ENCODE assay signal across 24 cellular contexts in the genomic region with DNA sequence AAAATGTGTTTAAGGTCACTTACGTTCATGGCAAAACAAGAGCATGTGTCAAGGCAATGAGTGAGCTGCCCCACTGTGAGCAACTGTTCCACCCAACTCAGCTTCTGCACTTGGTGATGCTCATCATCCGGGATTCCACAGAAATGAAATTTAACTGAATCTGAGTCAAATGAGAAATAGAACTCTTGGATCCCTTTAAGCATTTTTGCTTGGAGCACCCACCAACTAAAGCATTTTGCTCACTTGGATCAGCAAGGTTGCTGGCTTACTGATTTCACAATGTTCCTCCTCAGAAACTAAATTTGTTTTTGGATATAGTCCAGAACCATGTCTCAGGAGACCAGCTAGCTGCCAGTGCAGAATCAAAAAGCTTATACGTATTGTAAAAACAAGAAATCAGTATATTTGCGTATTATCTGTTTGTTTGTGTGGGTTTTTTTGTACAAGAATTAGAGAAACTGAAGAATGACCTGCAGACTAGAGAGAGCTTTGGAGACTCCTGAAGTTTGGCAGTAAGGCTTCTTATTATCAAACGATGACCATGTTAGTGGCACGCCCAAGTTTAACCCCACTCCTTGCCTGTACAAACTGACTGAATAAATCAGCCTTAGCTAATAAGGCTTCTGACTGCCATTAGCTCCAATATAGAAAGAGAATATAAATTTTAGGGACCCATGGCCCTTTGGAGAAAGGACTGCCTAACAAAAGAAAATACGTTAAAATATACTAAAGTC.
DNase-seq lines count a peak whose midpoint lies in the region; ATAC-seq and TF ChIP-seq lines count a peak whose summit lies in the region.
"Had no signal": no experiment of that assay in that cellular context is flagged by ENCODE, and none has a peak within 500 bp of the region (broad histone marks: within the 10 kb centered on the region; RNA-seq: fewer than 3 reads in every experiment).

No MANE protein-coding gene starts in this region.

- POLR2A ChIA-PET in HEK293T (lab: Yijun Ruan, JAX) = no interaction called here

- H3K4me1 ChIP-seq in RWPE2 (ENCODE audit: insufficient read depth, poor library complexity, severe bottlenecking) (peaks cover 60% of the 10 kb centered on the region), left ventricle myocardium inferior (no peaks in the 10 kb centered on the region), skeletal muscle satellite cell (ENCODE audit: control insufficient read depth, insufficient read depth, low read length) (peaks cover 36% of the 10 kb centered on the region)

- H3K27me3 ChIP-seq in RWPE2 (ENCODE audit: insufficient read depth, poor library complexity, severe bottlenecking) (no peaks in the 10 kb centered on the region), left ventricle myocardium inferior (ENCODE audit: low read depth) (no peaks in the 10 kb centered on the region), skeletal muscle satellite cell (ENCODE audit: control insufficient read depth, insufficient read depth, low read length) (no peaks in the 10 kb centered on the region)
- H3K27me3 ChIP-seq: hepatocyte, SJSA1 had no signal

- DNase-seq in RWPE2 (ENCODE audit: low spot score) (no peak), dedifferentiated amniotic fluid mesenchymal stem cell (ENCODE audit: extremely low spot score) (peak; percentile 27), left ventricle myocardium inferior (no peak), HEK293T (ENCODE audit: extremely low spot score) (no peak), LoVo (ENCODE audit: low spot score) (no peak)
- DNase-seq: activated CD4-positive, alpha-beta T cell treated with anti-CD3 and anti-CD28 coated beads, Interleukin-2, amount 50 U/mL, for 48 hours; activated gamma-delta T cell; activated T-cell treated with anti-CD3 and anti-CD28 coated beads for 4 hours; amniotic stem cell; CD8-positive, alpha-beta T cell; central memory CD4-positive, alpha-beta T cell; MV-4-11; naive B cell; NCI-H1694 treated with DMSO at 0.1 percent for 48 hours; NCI-H82; occipital lobe; T-helper 2 cell had no signal

- no peaks in the 10 kb centered on the region for H3K9me3 ChIP-seq in RWPE2 (ENCODE audit: severe bottlenecking)
- no peaks in the 10 kb centered on the region for H3K9me3 ChIP-seq in left ventricle myocardium inferior (replicated peaks)
- H3K9me3 ChIP-seq in skeletal muscle satellite cell (replicated peaks; ENCODE audit: low read length) = no peaks in the 10 kb centered on the region
- H3K9me3 ChIP-seq: SJSA1 had no signal

- ATAC-seq in RWPE2 (ENCODE audit: low read depth) = no peak
- ATAC-seq in HG03565 (IDR thresholded peaks at IDR 0.05; ENCODE audit: unreplicated experiment) = no peak
- ATAC-seq: CD8-positive, alpha-beta T cell; esophagus mucosa; K562; WTC11 had no signal

- CTCF ChIA-PET in HEK293T (lab: Yijun Ruan, JAX) = no interaction called here

- H3K27ac ChIP-seq in RWPE2 (ENCODE audit: poor library complexity, severe bottlenecking) (peak overlapping the region; percentile 100), left ventricle myocardium inferior (replicated peaks) (peak overlapping the region; percentile 47)
- H3K27ac ChIP-seq: hepatocyte, SJSA1 had no signal

- H3K36me3 ChIP-seq in RWPE2 (ENCODE audit: low read depth) (no peaks in the 10 kb centered on the region), left ventricle myocardium inferior (no peaks in the 10 kb centered on the region), skeletal muscle satellite cell (ENCODE audit: insufficient read depth, low read length) (no peaks in the 10 kb centered on the region)
- H3K36me3 ChIP-seq: SJSA1 had no signal

- intact Hi-C loops in left ventricle myocardium inferior (cut with micrococcal nuclease) = no loop called here

- peak overlapping the region; percentile 17 for H3K4me2 ChIP-seq in skeletal muscle satellite cell (ENCODE audit: low read length)
- H3K4me2 ChIP-seq: hepatocyte had no signal

- H3K9ac ChIP-seq in skeletal muscle satellite cell (ENCODE audit: low read depth, low read length) = no peak overlapping the region

- H3K4me3 ChIP-seq in RWPE2 (ENCODE audit: severe bottlenecking) (no peak overlapping the region), left ventricle myocardium inferior (no peak overlapping the region), skeletal muscle satellite cell (ENCODE audit: low read length) (no peak overlapping the region)
- H3K4me3 ChIP-seq: hepatocyte, K562, SJSA1 had no signal

- TF ChIP-seq CTCF in RWPE2 (IDR thresholded peaks at IDR 0.05; ENCODE audit: poor library complexity, severe bottlenecking) (no peak), left ventricle myocardium inferior (IDR thresholded peaks at IDR 0.05; ENCODE audit: borderline replicate concordance) (no peak)

TF ChIP-seq in HEK293T, 16 proteins besides CTCF, POLR2A, EP300 and RAD21:
- TF ChIP-seq FOXK2 (IDR thresholded peaks at IDR 0.05) (no peak), TARDBP (IDR thresholded peaks at IDR 0.05) (no peak), LEF1 (IDR thresholded peaks at IDR 0.05; ENCODE audit: borderline replicate concordance) (no peak), SP1 (IDR thresholded peaks at IDR 0.05) (no peak), L3MBTL2 (conservative IDR thresholded peaks at IDR 0.05) (no peak), ZNF384 (IDR thresholded peaks at IDR 0.05) (no peak), ELF4 (IDR thresholded peaks at IDR 0.05) (no peak), CTBP1 (IDR thresholded peaks at IDR 0.05; ENCODE audit: borderline replicate concordance) (no peak), SUZ12 (IDR thresholded peaks at IDR 0.05) (no peak), FOXA1 (IDR thresholded peaks at IDR 0.05) (no peak), ARNT (IDR thresholded peaks at IDR 0.05) (no peak), HDGF (IDR thresholded peaks at IDR 0.05; ENCODE audit: borderline replicate concordance) (no peak), PKNOX1 (IDR thresholded peaks at IDR 0.05) (no peak), BHLHE40 (IDR thresholded peaks at IDR 0.05; ENCODE audit: borderline replicate concordance) (no peak), FOXM1 (IDR thresholded peaks at IDR 0.05; ENCODE audit: borderline replicate concordance) (no peak)
